15 cellular contexts compared by ENCODE assay signal in genomic region chr10:34434119-34434594, GRCh38.
DNase-seq lines count a peak whose midpoint lies in the region; ATAC-seq and TF ChIP-seq lines count a peak whose summit lies in the region.
"Had no signal": no experiment of that assay in that cellular context is flagged by ENCODE, and none has a peak within 500 bp of the region (broad histone marks: within the 10 kb centered on the region; RNA-seq: fewer than 3 reads in every experiment).

No MANE protein-coding gene starts in this region.

- H3K36me3 ChIP-seq in BJ (ENCODE audit: control insufficient read depth, insufficient read depth, low read length), result no peaks in the 10 kb centered on the region
- H3K36me3 ChIP-seq: esophagus squamous epithelium, SJCRH30, tibial artery had no signal

- H3K27ac ChIP-seq in epithelial cell of prostate, result peak overlapping the region; percentile 65
- H3K27ac ChIP-seq: esophagus squamous epithelium, SJCRH30, tibial artery had no signal

- TF ChIP-seq CTCF in BJ (IDR thresholded peaks at IDR 0.05; ENCODE audit: insufficient read depth, low read depth, low read length), result no peak

- DNase-seq in BJ (ENCODE audit: low read depth), result peak; percentile 42
- DNase-seq in RKO (ENCODE audit: low spot score), result peak; percentile 12
- DNase-seq in epithelial cell of prostate (ENCODE audit: low read depth, low spot score), result no peak
- DNase-seq in non-pigmented ciliary epithelial cell (ENCODE audit: low read depth), result peak; percentile 75
- no peak for DNase-seq in activated CD4-positive, alpha-beta T cell treated with anti-CD3 and anti-CD28 coated beads for 4 hours
- DNase-seq: activated CD4-positive, alpha-beta T cell treated with anti-CD3 and anti-CD28 coated beads, Interleukin-2, amount 10 ng/mL, durations not matched to agents 24 days and 14 days; activated naive CD8-positive, alpha-beta T cell treated with anti-CD3 and anti-CD28 coated beads, Interleukin-2, amount 50 U/mL, for 24 hours; CD8-positive, alpha-beta T cell; esophagus squamous epithelium; NCI-H2171; SJCRH30; tibial artery had no signal

- POLR2A ChIA-PET in BJ (lab: Charles Lee), result no interaction called here

- no peaks in the 10 kb centered on the region for H3K27me3 ChIP-seq in BJ (ENCODE audit: control insufficient read depth, insufficient read depth, low read length)
- H3K27me3 ChIP-seq: esophagus squamous epithelium, SJCRH30, tibial artery had no signal

- H3K4me3 ChIP-seq in BJ (ENCODE audit: low read depth, low read length), result no peak overlapping the region
- H3K4me3 ChIP-seq: esophagus squamous epithelium, SJCRH30, tibial artery had no signal

- CTCF ChIA-PET in BJ (lab: Yijun Ruan, JAX), result interaction anchor here (0.9 to 1.4 kb wide), 4 partner anchors 10 to 204 kb away, joined by 3 read pairs; no protein-coding TSS in a partner anchor

- ATAC-seq in GM18511 (IDR thresholded peaks at IDR 0.05; ENCODE audit: unreplicated experiment) (no peak), GM21529 (IDR thresholded peaks at IDR 0.05; ENCODE audit: unreplicated experiment) (no peak), GM19328 (IDR thresholded peaks at IDR 0.05; ENCODE audit: unreplicated experiment) (no peak)
- ATAC-seq: activated naive CD8-positive, alpha-beta T cell treated with anti-CD3 and anti-CD28 coated beads, Interleukin-2, amount 50 U/mL, for 24 hours; CD8-positive, alpha-beta T cell had no signal

Comparison
In these comparisons a context has a peak if more than half of its experiments do, and no peak if none do; other contexts are left out.
1. DNase-seq: peak in BJ (single experiment), RKO (single experiment) and non-pigmented ciliary epithelial cell (single experiment); none in epithelial cell of prostate (single experiment) and activated CD4-positive, alpha-beta T cell treated with anti-CD3 and anti-CD28 coated beads for 4 hours (0 of 2).